Comparison of ENCODE assay signal across 8 cellular contexts in the genomic region with DNA sequence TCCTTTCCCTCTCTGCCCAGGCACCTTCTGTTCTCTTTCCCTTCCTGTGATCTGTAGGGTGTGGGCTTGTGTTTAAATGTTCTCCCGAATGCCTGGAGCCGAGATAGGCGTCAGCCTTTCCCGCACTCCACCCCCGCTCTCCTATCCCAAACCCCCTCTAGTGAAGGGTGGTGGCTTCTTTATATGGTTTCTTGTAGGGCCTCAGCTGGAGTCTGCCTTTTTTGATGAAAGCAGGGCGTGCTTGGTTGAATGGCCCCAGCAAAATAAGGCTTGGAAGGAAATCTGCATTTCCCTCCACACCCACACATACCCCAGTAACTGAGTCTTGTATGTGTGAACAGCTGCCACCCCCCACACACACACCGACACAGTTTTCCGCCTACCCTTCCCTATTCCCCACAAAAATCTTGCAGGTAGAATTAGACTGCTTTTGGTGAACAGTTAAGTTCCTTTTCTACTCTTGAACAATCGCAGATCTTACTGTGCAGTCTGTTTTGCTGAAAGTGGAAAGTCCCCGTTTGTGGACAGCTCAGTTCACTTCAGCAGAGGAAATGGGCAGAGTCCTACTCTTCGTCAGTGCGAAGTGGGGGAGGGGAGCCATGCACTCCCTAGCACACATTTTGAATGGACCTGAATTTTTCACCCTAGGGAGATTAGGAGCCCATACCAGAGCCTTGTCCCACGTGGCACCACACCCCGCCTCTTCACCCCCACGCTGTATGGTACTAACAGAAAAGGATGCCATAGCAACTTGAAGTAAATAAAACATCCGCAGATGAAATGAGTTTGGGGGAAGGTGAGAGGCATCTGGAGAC. TPM values are rescaled to one million over a fixed set of nuclear protein-coding genes. Genes with fewer than 3 reads are reported as not detected.
DNase-seq lines count a peak whose midpoint lies in the region; ATAC-seq, FAIRE-seq and TF ChIP-seq lines count a peak whose summit lies in the region.

No MANE protein-coding gene starts in this region.

- no peak overlapping the region for H2BK120ac ChIP-seq in H1 (replicated peaks; ENCODE audit: low read depth, low read length)

- peak overlapping the region; percentile 53; the same call in 1 of the 2 replicates for H2BK20ac ChIP-seq in H1 (ENCODE audit: low read length)

- H4K91ac ChIP-seq in H1 (replicated peaks; ENCODE audit: insufficient read length, low read length) = peak overlapping the region; percentile 13

- peaks cover 14 to 46% of the 10 kb centered on the region in 2 experiments for H3K79me2 ChIP-seq in H1 (ENCODE audit: control insufficient read depth in 1 of 2, insufficient read depth in 2 of 2, low read length in 2 of 2)

- POLR2A ChIA-PET in activated CD8-positive, alpha-beta T cell treated with anti-CD3 and anti-CD28 coated beads, Interleukin-2, amount 10 ng/mL, durations not matched to agents 7 days and 5 days (lab: Charles Lee) = interaction anchor here (0.7 to 3.1 kb wide), 20 partner anchors 12 to 398 kb away, joined by 3 to 39 read pairs (median 6); partner anchors contain the start of genes ANKRD13D and RCE1
- POLR2A ChIA-PET in H1 (lab: Charles Lee; ENCODE audit: partially characterized antibody) = interaction anchor here (0.7 to 3.7 kb wide), 24 partner anchors 9 to 183 kb away, joined by 3 to 23 read pairs (median 4); partner anchors contain the start of genes ANKRD13D, GRK2 and POLD4

- H2AK5ac ChIP-seq in H1 (ENCODE audit: low read depth, low read length) = peak overlapping the region; percentile 41; the same call in 1 of the 2 replicates

- peak overlapping the region; percentile 83 for H3K27ac ChIP-seq in H1 (ENCODE audit: low read depth, low read length)

- TF ChIP-seq POLR2A in H1 (IDR thresholded peaks at IDR 0.05; ENCODE audit: control extremely low read depth in 1 of 2, low read depth in 2 of 2, low read length in 2 of 2) = peak in 1 of 2 experiments; percentile 48; a peak in 1 of 3 replicates

- no peak for TF ChIP-seq CTCF in H1 (IDR thresholded peaks at IDR 0.05; ENCODE audit: control extremely low read depth in 1 of 3, insufficient read depth in 1 of 3, low read depth in 1 of 3, low read length in 3 of 3)

- TF ChIP-seq EP300 in H1 (IDR thresholded peaks at IDR 0.05; ENCODE audit: borderline replicate concordance in 1 of 2, low read depth in 2 of 2, low read length in 2 of 2) = 0 out of 3 replicates have a peak, but pooled peaks of 1 of the 2 experiments have one; percentile 22

- peak overlapping the region; percentile 98 for H3K27ac Mint-ChIP-seq in activated CD8-positive, alpha-beta T cell treated with anti-CD3 and anti-CD28 coated beads, Interleukin-2, amount 10 ng/mL, durations not matched to agents 7 days and 5 days

- no peaks in the 10 kb centered on the region for H3K9me3 ChIP-seq in HAP-1
- no peaks in the 10 kb centered on the region for H3K9me3 ChIP-seq in H1 (ENCODE audit: insufficient read depth in 2 of 2, low read depth in 1 of 2, low read length in 1 of 2)

- H3K4me1 ChIP-seq in HAP-1 (peaks cover 17% of the 10 kb centered on the region), H1 (replicated peaks in 1 of 4; ENCODE audit: control insufficient read depth in 3 of 4, insufficient read depth in 4 of 4, low read length in 3 of 4) (peaks cover 6 to 8% (median 7%) of the 10 kb centered on the region in 4 experiments; a peak in 5 of 7 replicates)

- peaks cover 11% of the 10 kb centered on the region for H3K23me2 ChIP-seq in H1 (ENCODE audit: low read depth, low read length)

- peaks cover 13% of the 10 kb centered on the region; the same call in 1 of the 2 replicates for H3K79me1 ChIP-seq in H1 (ENCODE audit: low read depth, low read length)

- H3K23ac ChIP-seq in H1 (ENCODE audit: insufficient read length) = no peak overlapping the region

- H3K4me3 ChIP-seq in HAP-1 (peak overlapping the region; percentile 58), H1 (ENCODE audit: extremely low read depth in 1 of 4, insufficient read depth in 2 of 4, low read depth in 3 of 4, low read length in 4 of 4) (peak overlapping the region; percentile 90 to 99 (median 94))

- H2BK12ac ChIP-seq in H1 (ENCODE audit: low read depth, low read length) = peak overlapping the region; percentile 99

- peaks cover 30% of the 10 kb centered on the region for H3K36me3 ChIP-seq in HAP-1 (replicated peaks)
- H3K36me3 ChIP-seq in H1 (ENCODE audit: control insufficient read depth in 2 of 4, insufficient read depth in 4 of 4, low read length in 3 of 4) = peaks cover 14 to 37% (median 25%) of the 10 kb centered on the region in 4 experiments

- H3K4me3 Mint-ChIP-seq in activated CD8-positive, alpha-beta T cell treated with anti-CD3 and anti-CD28 coated beads, Interleukin-2, amount 10 ng/mL, durations not matched to agents 7 days and 5 days = peak overlapping the region; percentile 100

- no peak overlapping the region for H2AFZ ChIP-seq in H1 (ENCODE audit: low read length)

- peaks cover 49% of the 10 kb centered on the region for H3K4me1 Mint-ChIP-seq in activated CD8-positive, alpha-beta T cell treated with anti-CD3 and anti-CD28 coated beads, Interleukin-2, amount 10 ng/mL, durations not matched to agents 7 days and 5 days (ENCODE audit: low read depth)

- no peak overlapping the region for H4K5ac ChIP-seq in H1 (ENCODE audit: insufficient read length, low read depth, low read length)

- H4K8ac ChIP-seq in H1 (ENCODE audit: extremely low read depth, insufficient read depth, low read length) = peak overlapping the region; percentile 37; the same call in 1 of the 2 replicates

- DNase-seq in CMK (ENCODE audit: low read depth) (peak; percentile 65), HAP-1 (ENCODE audit: low spot score in 2 of 2) (peak; percentile 91 to 94), NCI-H69 (lab: John Stamatoyannopoulos, UW) (peak; percentile 76), H1 (ENCODE audit: low read depth in 1 of 2, low spot score in 2 of 2) (no peak), mucosa of gallbladder (ENCODE audit: low spot score) (peak; percentile 65), cerebellum (ENCODE audit: low spot score) (no peak)
- DNase-seq in activated CD8-positive, alpha-beta T cell treated with anti-CD3 and anti-CD28 coated beads, Interleukin-2, amount 10 ng/mL, durations not matched to agents 7 days and 5 days = peak; percentile 82
- DNase-seq in stimulated activated CD8-positive, alpha-beta memory T cell treated with anti-CD3 and anti-CD28 coated beads, Interleukin-4, amount 100 ng/mL, for 1 hour (ENCODE audit: low read depth in 2 of 2, low spot score in 1 of 2) = peak; percentile 40 to 50

- H3K9me3 Mint-ChIP-seq in activated CD8-positive, alpha-beta T cell treated with anti-CD3 and anti-CD28 coated beads, Interleukin-2, amount 10 ng/mL, durations not matched to agents 7 days and 5 days (ENCODE audit: insufficient read depth) = no peaks in the 10 kb centered on the region

- H3K4me2 ChIP-seq in H1 (ENCODE audit: insufficient read depth in 1 of 2, low read depth in 2 of 2, low read length in 2 of 2) = peak overlapping the region; percentile 77 to 81

- CTCF ChIA-PET in activated CD8-positive, alpha-beta T cell treated with anti-CD3 and anti-CD28 coated beads, Interleukin-2, amount 10 ng/mL, durations not matched to agents 7 days and 5 days (lab: Charles Lee) = interaction anchor here (0.8 to 3.0 kb wide), 16 partner anchors 8 to 159 kb away, joined by 3 to 28 read pairs (median 5); no protein-coding TSS in a partner anchor
- CTCF ChIA-PET in H1 (lab: Charles Lee; ENCODE audit: partially characterized antibody) = interaction anchor here (0.5 to 4.4 kb wide), 4 partner anchors 22 to 159 kb away, joined by 3 to 23 read pairs (median 8); no protein-coding TSS in a partner anchor

- H3K27me3 ChIP-seq in HAP-1 (ENCODE audit: low read depth) (no peaks in the 10 kb centered on the region), H1 (replicated peaks in 1 of 4; ENCODE audit: control insufficient read depth in 3 of 4, extremely low read depth in 1 of 4, insufficient read depth in 3 of 4, low read length in 3 of 4) (no peaks in the 10 kb centered on the region)

- peaks cover 52% of the 10 kb centered on the region for H3K36me3 Mint-ChIP-seq in activated CD8-positive, alpha-beta T cell treated with anti-CD3 and anti-CD28 coated beads, Interleukin-2, amount 10 ng/mL, durations not matched to agents 7 days and 5 days (ENCODE audit: low read depth)

- H3K18ac ChIP-seq in H1 (ENCODE audit: extremely low read depth, low read length) = peak overlapping the region; percentile 89

- in situ Hi-C loops in HAP-1 (cut with MboI; ENCODE audit: low sequenced_read_pairs) = loop anchor here (10.0 kb wide), 1 partner anchor 156 kb away; no protein-coding TSS in a partner anchor

- peak overlapping the region; percentile 89; the same call in 1 of the 2 replicates for H2BK15ac ChIP-seq in H1 (ENCODE audit: low read length)

- no peak for TF ChIP-seq RAD21 in H1 (IDR thresholded peaks at IDR 0.05 in 1 of 2, conservative IDR thresholded peaks at IDR 0.05 in 1 of 2; ENCODE audit: low read depth in 2 of 2, low read length in 2 of 2)

- H3K14ac ChIP-seq in H1 (ENCODE audit: insufficient read length) = no peak overlapping the region

- 3% methylated on average over 16 of the region's 16 CpGs; no CpG with 5 or more reads in 1 of the 2 experiments for WGBS in H1 (ENCODE audit: extremely low coverage in 1 of 2, insufficient coverage in 1 of 2, insufficient read length in 1 of 2, insufficient replicate concordance in 2 of 2, low coverage in 1 of 2, low lambda C conversion rate in 2 of 2, missing lambda C conversion rate in 1 of 2), 2 experiments

- no peak for FAIRE-seq in H1 (lab: Jason Lieb, UNC)

- peak overlapping the region; percentile 94 to 97 (median 95) for H3K9ac ChIP-seq in H1 (replicated peaks in 1 of 4; ENCODE audit: extremely low read depth in 1 of 4, low read depth in 3 of 4, low read length in 3 of 4)

- peak overlapping the region; percentile 96 for H2BK5ac ChIP-seq in H1 (ENCODE audit: low read depth, low read length)

- H3K27me3 Mint-ChIP-seq in activated CD8-positive, alpha-beta T cell treated with anti-CD3 and anti-CD28 coated beads, Interleukin-2, amount 10 ng/mL, durations not matched to agents 7 days and 5 days (ENCODE audit: low read depth) = no peaks in the 10 kb centered on the region

- peaks cover 3 to 13% of the 10 kb centered on the region in 2 experiments for H4K20me1 ChIP-seq in H1 (replicated peaks in 1 of 2; ENCODE audit: control insufficient read depth in 1 of 2, insufficient read depth in 2 of 2, low read length in 2 of 2)

- no peak overlapping the region for H3K4ac ChIP-seq in H1 (replicated peaks; ENCODE audit: insufficient read length, low read depth, low read length)

- peak overlapping the region; percentile 10 for H3K56ac ChIP-seq in H1 (replicated peaks; ENCODE audit: insufficient read length, low read depth, low read length)

- ATAC-seq in activated CD8-positive, alpha-beta T cell treated with anti-CD3 and anti-CD28 coated beads, Interleukin-2, amount 10 ng/mL, durations not matched to agents 7 days and 5 days = peak; percentile 51

RNA-seq across cellular contexts. Expression of gene GRK2, which starts 25.5 kb away (rescaled TPM):
- total RNA-seq in activated CD8-positive, alpha-beta T cell treated with anti-CD3 and anti-CD28 coated beads, Interleukin-2, amount 10 ng/mL, durations not matched to agents 7 days and 5 days = 100 to 1,000 TPM; 338 to 348 TPM
- 47.3 and 51.4 TPM in 2 replicates for total RNA-seq in H1 (2021; fragmentation: NEBNext Ultra II Directional; extraction: Animal tissue kit (Norgen Biotek cat#: 25700))
- polyA plus RNA-seq in H1 (2011; rRNA removed) = 49.7 and 67.8 TPM in 2 replicates
- 45.7 TPM for polyA plus RNA-seq in H1 (2011; cell fraction: cytosol; rRNA removed)
- polyA plus RNA-seq in H1 (2011; cell fraction: nucleus; rRNA removed) = 154 TPM
- polyA plus RNA-seq in H1 (2012, experiment 1 of 2) = 40.2 to 61.0 TPM (median 51.5 TPM) in 4 replicates
- polyA plus RNA-seq in H1 (2012, experiment 2 of 2) = 42.4 TPM
- 24.9 TPM for polyA plus RNA-seq in H1 (2013, experiment 1 of 2)
- 26.2 TPM for polyA plus RNA-seq in H1 (2013, experiment 2 of 2)
- 27.8 and 44.3 TPM in 2 replicates for polyA minus RNA-seq in H1 (2011; rRNA and poly(A)+ RNA removed)
- 37.5 TPM for polyA minus RNA-seq in H1 (2011; cell fraction: cytosol; rRNA and poly(A)+ RNA removed)
- polyA minus RNA-seq in H1 (2011; cell fraction: nucleus; rRNA and poly(A)+ RNA removed) = 57.3 TPM
- total RNA-seq in mucosa of gallbladder (86.1 TPM), cerebellum (32.6 TPM)

RNA-seq across cellular contexts. Expression of gene ANKRD13D, which starts 48.3 kb away (rescaled TPM):
- 100 to 1,000 TPM; 179 to 189 TPM for total RNA-seq in activated CD8-positive, alpha-beta T cell treated with anti-CD3 and anti-CD28 coated beads, Interleukin-2, amount 10 ng/mL, durations not matched to agents 7 days and 5 days
- total RNA-seq in H1 (2021; fragmentation: NEBNext Ultra II Directional; extraction: Animal tissue kit (Norgen Biotek cat#: 25700)) = 24.9 and 29.2 TPM in 2 replicates
- polyA plus RNA-seq in H1 (2011; rRNA removed) = 26.5 and 35.5 TPM in 2 replicates
- 30.2 TPM for polyA plus RNA-seq in H1 (2011; cell fraction: cytosol; rRNA removed)
- polyA plus RNA-seq in H1 (2011; cell fraction: nucleus; rRNA removed) = 98.7 TPM
- polyA plus RNA-seq in H1 (2012, experiment 1 of 2) = 21.2 to 24.2 TPM (median 22.8 TPM) in 4 replicates
- 16.4 TPM for polyA plus RNA-seq in H1 (2012, experiment 2 of 2)
- 18.6 TPM for polyA plus RNA-seq in H1 (2013, experiment 1 of 2)
- polyA plus RNA-seq in H1 (2013, experiment 2 of 2) = 19.3 TPM
- 10.0 and 14.3 TPM in 2 replicates for polyA minus RNA-seq in H1 (2011; rRNA and poly(A)+ RNA removed)
- 10.9 TPM for polyA minus RNA-seq in H1 (2011; cell fraction: cytosol; rRNA and poly(A)+ RNA removed)
- 36.1 TPM for polyA minus RNA-seq in H1 (2011; cell fraction: nucleus; rRNA and poly(A)+ RNA removed)
- total RNA-seq in mucosa of gallbladder = 80.5 TPM
- total RNA-seq in cerebellum = 31.1 TPM

Comparison
In these comparisons a context has a peak if more than half of its experiments do, and no peak if none do; other contexts are left out.
1. DNase-seq: peak in CMK (single experiment), HAP-1 (2 of 2), NCI-H69 (single experiment), activated CD8-positive, alpha-beta T cell treated with anti-CD3 and anti-CD28 coated beads, Interleukin-2, amount 10 ng/mL, durations not matched to agents 7 days and 5 days (single experiment), mucosa of gallbladder (single experiment) and stimulated activated CD8-positive, alpha-beta memory T cell treated with anti-CD3 and anti-CD28 coated beads, Interleukin-4, amount 100 ng/mL, for 1 hour (2 of 2); none in H1 (0 of 2) and cerebellum (single experiment).